Comparison of ENCODE assay signal across 25 cellular contexts in the genomic region with DNA sequence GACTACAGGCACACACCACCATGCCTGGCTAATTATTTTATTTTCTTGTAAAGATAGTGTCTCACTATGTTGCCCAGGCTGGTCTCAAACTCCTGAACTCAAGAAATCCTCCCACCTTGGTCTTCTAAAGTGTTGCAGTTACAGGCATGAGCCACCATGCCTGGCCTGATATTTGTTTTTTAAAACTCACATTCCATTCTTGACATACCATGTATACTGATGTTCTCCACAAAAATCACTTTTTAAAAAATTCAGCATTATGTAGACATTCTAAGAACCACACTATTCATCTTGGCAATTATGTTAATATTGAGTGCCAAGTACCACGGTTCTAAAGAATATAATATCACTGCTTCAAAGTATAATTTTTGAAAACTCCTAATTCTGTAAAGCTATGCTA. TPM values are rescaled to one million over a fixed set of nuclear protein-coding genes. Genes with fewer than 3 reads are reported as not detected.
DNase-seq lines count a peak whose midpoint lies in the region; ATAC-seq, FAIRE-seq and TF ChIP-seq lines count a peak whose summit lies in the region.
"Had no signal": no experiment of that assay in that cellular context is flagged by ENCODE, and none has a peak within 500 bp of the region (broad histone marks: within the 10 kb centered on the region; RNA-seq: fewer than 3 reads in every experiment).

No MANE protein-coding gene starts in this region.

- H2AFZ ChIP-seq in mesenchymal stem cell (ENCODE audit: low read depth, low read length), result no peak overlapping the region

- intact Hi-C loops in sciatic nerve (cut with DNase I), result no loop called here

- no peak overlapping the region for H2BK15ac ChIP-seq in mesenchymal stem cell (ENCODE audit: low read depth, poor library complexity, severe bottlenecking)

- POLR2A ChIA-PET in BJ (lab: Charles Lee), result no interaction called here

- H2BK5ac ChIP-seq in mesenchymal stem cell (ENCODE audit: low read depth, low read length, poor library complexity, severe bottlenecking), result no peak overlapping the region

- H3K4me1 ChIP-seq in mesenchymal stem cell (ENCODE audit: control insufficient read depth, insufficient read depth, low read depth, low read length), result no peaks in the 10 kb centered on the region

- H3K4me2 ChIP-seq in mesenchymal stem cell (ENCODE audit: low read length, poor library complexity, severe bottlenecking), result no peak overlapping the region
- H3K4me2 ChIP-seq: KMS-11 had no signal

- no peak overlapping the region for H3K4ac ChIP-seq in mesenchymal stem cell (ENCODE audit: low read depth in 1 of 2, low read length in 2 of 2)

- FAIRE-seq in H54 (lab: Jason Lieb, UNC), result peak; percentile 20
- FAIRE-seq: H1 had no signal

- no peak overlapping the region for H2BK120ac ChIP-seq in mesenchymal stem cell (ENCODE audit: low read depth, low read length)

- CTCF ChIA-PET in BJ (lab: Yijun Ruan, JAX), result interaction anchor here (1.9 kb wide), 1 partner anchor 13 kb away, joined by 6 read pairs; no protein-coding TSS in a partner anchor

- no peak overlapping the region for H3K14ac ChIP-seq in mesenchymal stem cell (ENCODE audit: low read length in 2 of 2)

- no peak for TF ChIP-seq POLR2A in H54 (IDR thresholded peaks at IDR 0.05; ENCODE audit: low read depth, low read length)

- H3K79me1 ChIP-seq in mesenchymal stem cell (replicated peaks; ENCODE audit: low read length, poor library complexity, severe bottlenecking), result peaks cover 5% of the 10 kb centered on the region

- no peak overlapping the region for H2BK12ac ChIP-seq in mesenchymal stem cell (ENCODE audit: low read length in 2 of 2)

- ATAC-seq in sciatic nerve (no peak), GM21717 (IDR thresholded peaks at IDR 0.05; ENCODE audit: unreplicated experiment) (no peak)
- ATAC-seq: HCT116, Panc1 had no signal

- H3K18ac ChIP-seq in mesenchymal stem cell (ENCODE audit: low read depth in 1 of 2, low read length in 2 of 2), result no peak overlapping the region

- H3K9me3 ChIP-seq in mesenchymal stem cell (ENCODE audit: control insufficient read depth, low read length), result no peaks in the 10 kb centered on the region

- H3K9ac ChIP-seq in mesenchymal stem cell (ENCODE audit: low read length), result no peak overlapping the region
- H3K9ac ChIP-seq: KMS-11 had no signal

- H3K27me3 ChIP-seq in BJ (ENCODE audit: control insufficient read depth, insufficient read depth, low read length) (no peaks in the 10 kb centered on the region), mesenchymal stem cell (ENCODE audit: control insufficient read depth in 1 of 2, insufficient read depth in 1 of 2, low read length in 2 of 2) (no peaks in the 10 kb centered on the region)

- no peak overlapping the region for H3K23ac ChIP-seq in mesenchymal stem cell (ENCODE audit: low read length in 2 of 2)

- TF ChIP-seq CTCF in BJ (IDR thresholded peaks at IDR 0.05; ENCODE audit: insufficient read depth, low read depth, low read length) (0 out of 2 replicates have a peak, but pooled peaks have one; percentile 4), fibroblast of the aortic adventitia (IDR thresholded peaks at IDR 0.05; ENCODE audit: insufficient read depth, low read length) (no peak)

- H4K8ac ChIP-seq in mesenchymal stem cell (ENCODE audit: low read length), result no peak overlapping the region

- H3K27ac ChIP-seq in mesenchymal stem cell (ENCODE audit: low read length, poor library complexity, severe bottlenecking), result no peak overlapping the region
- H3K27ac ChIP-seq: KMS-11, RWPE1, SK-N-MC had no signal

- H4K91ac ChIP-seq in mesenchymal stem cell (ENCODE audit: low read length), result no peak overlapping the region

- no peak overlapping the region for H2AK5ac ChIP-seq in mesenchymal stem cell (ENCODE audit: low read length, severe bottlenecking)

- no peak for DNase-seq in BJ (ENCODE audit: low read depth)
- DNase-seq in H54 (ENCODE audit: insufficient read length, low spot score), result no peak
- DNase-seq in astrocyte of the hippocampus (ENCODE audit: low read depth, low spot score), result peak; percentile 26
- peak; percentile 14 for DNase-seq in fibroblast of the aortic adventitia (ENCODE audit: low read depth)
- DNase-seq in sciatic nerve (ENCODE audit: low spot score), result no peak
- DNase-seq in NCI-H510A (lab: John Stamatoyannopoulos, UW), result no peak
- DNase-seq in mesenchymal stem cell, result no peak
- DNase-seq: AML-193; C1 segment of cervical spinal cord; CD4-positive, alpha-beta memory T cell; DMS 273 treated with DMSO at 0.1 percent for 48 hours; DMS79; MM.1S; NCI-H2029; NCI-H446; NCI-H526; SHP77 treated with DMSO at 0.1 percent for 48 hours; SW 1271 had no signal

- no CpG with 5 or more reads among the region's 1 CpG for WGBS in mesenchymal stem cell

- H3K36me3 ChIP-seq in BJ (ENCODE audit: control insufficient read depth, insufficient read depth, low read length), result no peaks in the 10 kb centered on the region
- H3K36me3 ChIP-seq in mesenchymal stem cell (ENCODE audit: control insufficient read depth in 1 of 2, insufficient read depth in 2 of 2, low read depth in 1 of 2, low read length in 2 of 2), result peaks cover 7 to 56% of the 10 kb centered on the region in 2 experiments

- H3K4me3 ChIP-seq in BJ (ENCODE audit: low read depth, low read length) (no peak overlapping the region), fibroblast of the aortic adventitia (ENCODE audit: low read depth, low read length) (no peak overlapping the region), mesenchymal stem cell (ENCODE audit: insufficient read depth in 1 of 2, low read depth in 1 of 2, low read length in 2 of 2) (no peak overlapping the region)
- H3K4me3 ChIP-seq: SK-N-MC had no signal

RNA-seq across cellular contexts. Expression of gene IDE, which starts 43.5 kb away (rescaled TPM):
- polyA plus RNA-seq in BJ (2011; rRNA removed), result 15.1 and 30.7 TPM in 2 replicates
- polyA minus RNA-seq in BJ (2011; rRNA and poly(A)+ RNA removed), result 19.5 and 22.6 TPM in 2 replicates
- total RNA-seq in fibroblast of the aortic adventitia (ENCODE audit: low replicate concordance) (20.4 and 44.7 TPM in 2 replicates), sciatic nerve (34.8 TPM)
- polyA plus RNA-seq in mesenchymal stem cell (2013, experiment 1 of 2), result 18.5 TPM
- polyA plus RNA-seq in mesenchymal stem cell (2013, experiment 2 of 2), result 18.4 TPM

Comparison
In these comparisons a context has a peak if more than half of its experiments do, and no peak if none do; other contexts are left out.
1. DNase-seq: peak in astrocyte of the hippocampus (single experiment) and fibroblast of the aortic adventitia (single experiment); none in BJ (single experiment), H54 (single experiment), sciatic nerve (single experiment), NCI-H510A (single experiment) and mesenchymal stem cell (single experiment).